Comparison of ENCODE assay signal across 26 cellular contexts in the genomic region with DNA sequence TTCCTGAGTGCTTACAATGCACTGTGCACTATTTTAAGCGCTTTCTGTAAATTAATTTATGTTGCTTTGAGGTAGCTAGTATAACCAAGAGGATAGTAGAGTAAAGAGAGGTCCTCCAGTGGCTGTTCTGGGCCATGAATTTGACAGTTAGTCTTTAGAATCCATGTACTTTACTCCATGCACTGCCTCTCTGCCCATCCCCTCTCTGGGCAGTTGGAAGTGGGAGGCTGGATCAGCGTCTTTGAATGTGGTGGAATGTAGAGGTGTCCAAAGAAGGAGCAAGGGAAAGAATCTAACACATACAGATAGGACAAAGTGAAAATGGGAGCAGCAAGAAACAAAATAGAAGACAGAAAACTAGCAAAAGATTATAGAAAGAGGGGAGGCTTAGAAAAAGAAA.
"Had no signal": no experiment of that assay in that cellular context is flagged by ENCODE, and none has a peak within 500 bp of the region (broad histone marks: within the 10 kb centered on the region; RNA-seq: fewer than 3 reads in every experiment).

No MANE protein-coding gene starts in this region.

- H3K9me3 ChIP-seq: neutrophil, pancreas, psoas muscle, right lobe of liver, sigmoid colon, stomach, thoracic aorta, thyroid gland, tibial nerve, upper lobe of left lung, vagina had no signal

- H3K4me1 ChIP-seq: pancreas, psoas muscle, right lobe of liver, sigmoid colon, stomach, tibial nerve, upper lobe of left lung, vagina had no signal

- H3K27me3 ChIP-seq: neutrophil, pancreas, right lobe of liver, sigmoid colon, stomach, thyroid gland, tibial nerve, upper lobe of left lung, vagina had no signal

- H3K9me3 Mint-ChIP-seq: nephron had no signal

- H3K36me3 ChIP-seq: neutrophil, pancreas, right lobe of liver, sigmoid colon, stomach, thoracic aorta, thyroid gland, tibial nerve, upper lobe of left lung, vagina had no signal

- DNase-seq: naive thymus-derived CD4-positive, alpha-beta T cell; natural killer cell; nucleus accumbens; pancreas; psoas muscle; right cardiac atrium; right lobe of liver; sigmoid colon; small intestine; stimulated activated CD4-positive, alpha-beta T cell treated with anti-CD3 and anti-CD28 coated beads, Interleukin-15, amount 100 ng/mL, for 24 hours; stimulated activated CD4-positive, alpha-beta T cell treated with anti-CD3 and anti-CD28 coated beads, Interleukin-2, amount 100 ng/mL, for 24 hours; stimulated activated CD4-positive, alpha-beta T cell treated with anti-CD3 and anti-CD28 coated beads, Interleukin-2, amount 100 ng/mL, for 48 hours; stimulated activated CD4-positive, alpha-beta T cell treated with anti-CD3 and anti-CD28 coated beads, Interleukin-4, amount 100 ng/mL, for 24 hours; stimulated activated naive B cell treated with anti-CD40 and anti-IgM and Interleukin-4, amounts not matched to agents 10 μg/mL and 1 μg/mL and 100 μg/mL, for 72 hours; stimulated activated naive CD4-positive, alpha-beta T cell treated with Interleukin-2 at 50 U/mL for 16 hours; stomach; thyroid gland; trophoblast cell; upper lobe of left lung had no signal

- H3K36me3 Mint-ChIP-seq: naive thymus-derived CD4-positive, alpha-beta T cell; stimulated activated effector memory CD8-positive, alpha-beta T cell treated with anti-CD3 and anti-CD28 coated beads, Interleukin-12 subunit alpha, Interleukin-12 subunit beta, amount 100 ng/mL, for 72 hours; stimulated activated naive B cell treated with anti-CD40 and anti-IgM and Interleukin-4, amounts not matched to agents 10 μg/mL and 1 μg/mL and 100 μg/mL, for 72 hours had no signal

- H3K27me3 Mint-ChIP-seq: naive thymus-derived CD4-positive, alpha-beta T cell; stimulated activated naive B cell treated with anti-CD40 and anti-IgM and Interleukin-4, amounts not matched to agents 10 μg/mL and 1 μg/mL and 100 μg/mL, for 72 hours; stimulated activated naive CD8-positive, alpha-beta T cell treated with anti-CD3 and anti-CD28 coated beads, Interleukin-15, Interleukin-2, amounts not matched to agents 100 ng/mL and 50 ng/mL, for 24 hours had no signal

- H3K27ac ChIP-seq: neutrophil, pancreas, psoas muscle, right lobe of liver, sigmoid colon, stomach, thoracic aorta, thyroid gland, tibial nerve, upper lobe of left lung, vagina had no signal

- ATAC-seq: naive thymus-derived CD4-positive, alpha-beta T cell; natural killer cell; pancreas; psoas muscle; right cardiac atrium; right lobe of liver; stimulated activated effector memory CD8-positive, alpha-beta T cell treated with anti-CD3 and anti-CD28 coated beads, Interleukin-12 subunit alpha, Interleukin-12 subunit beta, amount 100 ng/mL, for 72 hours; stimulated activated naive B cell treated with anti-CD40 and anti-IgM and Interleukin-4, amounts not matched to agents 10 μg/mL and 1 μg/mL and 100 μg/mL, for 72 hours had no signal

- H3K4me3 ChIP-seq: pancreas, psoas muscle, right lobe of liver, sigmoid colon, stomach, thoracic aorta, thyroid gland, tibial nerve, upper lobe of left lung, vagina had no signal

- H3K27ac Mint-ChIP-seq: naive thymus-derived CD4-positive, alpha-beta T cell; natural killer cell; nephron; stimulated activated effector memory CD8-positive, alpha-beta T cell treated with anti-CD3 and anti-CD28 coated beads, Interleukin-12 subunit alpha, Interleukin-12 subunit beta, amount 100 ng/mL, for 72 hours; stimulated activated naive B cell treated with anti-CD40 and anti-IgM and Interleukin-4, amounts not matched to agents 10 μg/mL and 1 μg/mL and 100 μg/mL, for 72 hours; stimulated activated naive CD8-positive, alpha-beta T cell treated with anti-CD3 and anti-CD28 coated beads, Interleukin-15, Interleukin-2, amounts not matched to agents 100 ng/mL and 50 ng/mL, for 24 hours had no signal

- H3K4me1 Mint-ChIP-seq: naive thymus-derived CD4-positive, alpha-beta T cell; natural killer cell; nephron; stimulated activated effector memory CD8-positive, alpha-beta T cell treated with anti-CD3 and anti-CD28 coated beads, Interleukin-12 subunit alpha, Interleukin-12 subunit beta, amount 100 ng/mL, for 72 hours; stimulated activated naive B cell treated with anti-CD40 and anti-IgM and Interleukin-4, amounts not matched to agents 10 μg/mL and 1 μg/mL and 100 μg/mL, for 72 hours had no signal

- H3K4me3 Mint-ChIP-seq: naive thymus-derived CD4-positive, alpha-beta T cell; natural killer cell; nephron; stimulated activated effector memory CD8-positive, alpha-beta T cell treated with anti-CD3 and anti-CD28 coated beads, Interleukin-12 subunit alpha, Interleukin-12 subunit beta, amount 100 ng/mL, for 72 hours; stimulated activated naive B cell treated with anti-CD40 and anti-IgM and Interleukin-4, amounts not matched to agents 10 μg/mL and 1 μg/mL and 100 μg/mL, for 72 hours; stimulated activated naive CD8-positive, alpha-beta T cell treated with anti-CD3 and anti-CD28 coated beads, Interleukin-15, Interleukin-2, amounts not matched to agents 100 ng/mL and 50 ng/mL, for 24 hours had no signal
